Comparison of ENCODE assay signal across 12 cellular contexts in genomic region chr12:101862245-101862644, GRCh38.
"Had no signal": no experiment of that assay in that cellular context is flagged by ENCODE, and none has a peak within 500 bp of the region (broad histone marks: within the 10 kb centered on the region; RNA-seq: fewer than 3 reads in every experiment).

No MANE protein-coding gene starts in this region.

- H3K4me1 ChIP-seq: uterus had no signal

- ATAC-seq: stimulated activated effector memory CD8-positive, alpha-beta T cell treated with anti-CD3 and anti-CD28 coated beads, Interleukin-12 subunit alpha, Interleukin-12 subunit beta, amount 100 ng/mL, for 72 hours had no signal

- H3K27ac ChIP-seq: coronary artery, uterus, WERI-Rb-1 had no signal

- DNase-seq: activated CD4-positive, alpha-beta T cell treated with anti-CD3 and anti-CD28 coated beads, Interleukin-2, amount 50 U/mL, for 48 hours; activated naive CD4-positive, alpha-beta T cell treated with anti-CD3 and anti-CD28 coated beads, Interleukin-2, amount 10 ng/mL, durations not matched to agents 7 days and 5 days; activated T-cell treated with anti-CD3 and anti-CD28 coated beads, Interleukin-2, amount 50 U/mL, for 1 hour; effector CD8-positive, alpha-beta T cell; head of caudate nucleus; immature natural killer cell; stimulated activated CD4-positive, alpha-beta T cell treated with anti-CD3 and anti-CD28 coated beads, Interleukin-12 subunit alpha, Interleukin-12 subunit beta, amount 100 ng/mL, for 4 hours; stimulated activated CD4-positive, alpha-beta T cell treated with anti-CD3 and anti-CD28 coated beads, Interleukin-2, amount 100 ng/mL, for 24 hours; uterus; WERI-Rb-1 had no signal

- H3K27me3 ChIP-seq: uterus had no signal
